Comparison of ENCODE assay signal across 19 cellular contexts in genomic region chr2:181052523-181052891, GRCh38.
A peak's percentile ranks its signal among the peaks of the same experiment; 100 is the strongest.
DNase-seq lines count a peak whose midpoint lies in the region; ATAC-seq, FAIRE-seq and TF ChIP-seq lines count a peak whose summit lies in the region.
"Had no signal": no experiment of that assay in that cellular context is flagged by ENCODE, and none has a peak within 500 bp of the region (broad histone marks: within the 10 kb centered on the region; RNA-seq: fewer than 3 reads in every experiment).

No MANE protein-coding gene starts in this region.

- peaks cover 26% of the 10 kb centered on the region for H3K4me1 Mint-ChIP-seq in activated T-helper 1 cell treated with anti-CD3 and anti-CD28 coated beads, Interleukin-12 subunit alpha, Interleukin-12 subunit beta, Interleukin-2, Interleukin-4 antibody, amounts not matched to agents 30 ng/mL and 10 ng/mL and 1 ng/mL, durations not matched to agents 14 hours and 24 hours and 36 hours (ENCODE audit: low read depth)

- no peak overlapping the region for H3K4me3 Mint-ChIP-seq in activated T-helper 1 cell treated with anti-CD3 and anti-CD28 coated beads, Interleukin-12 subunit alpha, Interleukin-12 subunit beta, Interleukin-2, Interleukin-4 antibody, amounts not matched to agents 30 ng/mL and 10 ng/mL and 1 ng/mL, durations not matched to agents 14 hours and 24 hours and 36 hours
- H3K4me3 Mint-ChIP-seq: HFFc6; naive thymus-derived CD4-positive, alpha-beta T cell had no signal

- no peaks in the 10 kb centered on the region for H3K9me3 Mint-ChIP-seq in activated T-helper 1 cell treated with anti-CD3 and anti-CD28 coated beads, Interleukin-12 subunit alpha, Interleukin-12 subunit beta, Interleukin-2, Interleukin-4 antibody, amounts not matched to agents 30 ng/mL and 10 ng/mL and 1 ng/mL, durations not matched to agents 14 hours and 24 hours and 36 hours
- H3K9me3 Mint-ChIP-seq: HFFc6; naive thymus-derived CD4-positive, alpha-beta T cell had no signal

- peak overlapping the region; percentile 26 for H3K27ac Mint-ChIP-seq in activated T-helper 1 cell treated with anti-CD3 and anti-CD28 coated beads, Interleukin-12 subunit alpha, Interleukin-12 subunit beta, Interleukin-2, Interleukin-4 antibody, amounts not matched to agents 30 ng/mL and 10 ng/mL and 1 ng/mL, durations not matched to agents 14 hours and 24 hours and 36 hours
- H3K27ac Mint-ChIP-seq: HFFc6 had no signal

- no peak for FAIRE-seq in D721Med (lab: Jason Lieb, UNC)
- FAIRE-seq: HTR-8/SVneo, islet of Langerhans had no signal

- ATAC-seq in GM18511 (IDR thresholded peaks at IDR 0.05; ENCODE audit: unreplicated experiment) (peak; percentile 55), GM21360 (IDR thresholded peaks at IDR 0.05; ENCODE audit: unreplicated experiment) (peak; percentile 40), HG02885 (IDR thresholded peaks at IDR 0.05; ENCODE audit: poor library complexity, unreplicated experiment) (peak; percentile 59)
- ATAC-seq: heart left ventricle; naive thymus-derived CD4-positive, alpha-beta T cell had no signal

- TF ChIP-seq CTCF in D721Med (IDR thresholded peaks at IDR 0.05; ENCODE audit: insufficient read depth, missing control alignments): no peak

- no peaks in the 10 kb centered on the region for H3K27me3 Mint-ChIP-seq in activated T-helper 1 cell treated with anti-CD3 and anti-CD28 coated beads, Interleukin-12 subunit alpha, Interleukin-12 subunit beta, Interleukin-2, Interleukin-4 antibody, amounts not matched to agents 30 ng/mL and 10 ng/mL and 1 ng/mL, durations not matched to agents 14 hours and 24 hours and 36 hours (ENCODE audit: insufficient read depth)
- H3K27me3 Mint-ChIP-seq: naive thymus-derived CD4-positive, alpha-beta T cell had no signal

- intact Hi-C loops in activated T-helper 1 cell treated with anti-CD3 and anti-CD28 coated beads, Interleukin-12 subunit alpha, Interleukin-12 subunit beta, Interleukin-2, Interleukin-4 antibody, amounts not matched to agents 30 ng/mL and 10 ng/mL and 1 ng/mL, durations not matched to agents 14 hours and 24 hours and 36 hours (cut with micrococcal nuclease): loop anchor here (10.0 kb wide), 1 partner anchor 278 kb away; no protein-coding TSS in a partner anchor

- peaks cover 3% of the 10 kb centered on the region for H3K36me3 Mint-ChIP-seq in activated T-helper 1 cell treated with anti-CD3 and anti-CD28 coated beads, Interleukin-12 subunit alpha, Interleukin-12 subunit beta, Interleukin-2, Interleukin-4 antibody, amounts not matched to agents 30 ng/mL and 10 ng/mL and 1 ng/mL, durations not matched to agents 14 hours and 24 hours and 36 hours (ENCODE audit: low read depth)

- DNase-seq in activated T-helper 1 cell treated with anti-CD3 and anti-CD28 coated beads, Interleukin-12 subunit alpha, Interleukin-12 subunit beta, Interleukin-2, Interleukin-4 antibody, amounts not matched to agents 30 ng/mL and 10 ng/mL and 1 ng/mL, durations not matched to agents 14 hours and 24 hours and 36 hours (ENCODE audit: low spot score): no peak
- DNase-seq in COR-L47 (lab: John Stamatoyannopoulos, UW) (no peak), D721Med (ENCODE audit: insufficient read length, low spot score) (no peak), AG20443 (ENCODE audit: low spot score) (no peak)
- DNase-seq: activated CD4-positive, alpha-beta T cell treated with anti-CD3 and anti-CD28 coated beads, Interleukin-2, amount 50 U/mL, for 48 hours; caudate nucleus; effector CD8-positive, alpha-beta T cell; heart left ventricle; HFFc6; naive thymus-derived CD4-positive, alpha-beta T cell; NCI-H2227 treated with DMSO at 0.1 percent for 48 hours; NK-92 treated with Interleukin-12 subunit alpha and Interleukin-12 subunit beta, amount 100 ng/mL, for 24 hours; stimulated activated CD4-positive, alpha-beta T cell treated with anti-CD3 and anti-CD28 coated beads, Interleukin-4, amount 100 ng/mL, for 1 hour; testis had no signal
